In the genomic region with DNA sequence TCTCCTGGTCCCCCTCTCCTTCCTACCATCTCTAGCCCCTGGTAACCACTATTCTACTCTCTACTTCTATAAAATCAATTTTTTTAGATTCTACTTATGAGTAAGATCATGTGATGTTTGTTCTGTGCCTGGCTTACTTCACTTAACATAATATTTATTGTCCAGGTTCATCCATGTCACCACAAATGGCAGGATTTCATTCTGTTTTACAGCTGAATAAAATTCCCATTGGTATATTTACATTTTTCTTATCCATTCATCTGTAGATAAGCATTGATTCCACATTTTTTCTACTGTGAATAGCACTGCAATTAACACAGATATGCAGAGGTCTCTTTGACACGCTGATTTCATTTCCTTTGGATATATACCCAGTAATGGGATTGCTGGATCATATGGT, we compare ENCODE assay signal across 27 cellular contexts. TPM values are rescaled to one million over a fixed set of nuclear protein-coding genes. Genes with fewer than 3 reads are reported as not detected.
DNase-seq lines count a peak whose midpoint lies in the region; ATAC-seq and TF ChIP-seq lines count a peak whose summit lies in the region.
"Had no signal": no experiment of that assay in that cellular context is flagged by ENCODE, and none has a peak within 500 bp of the region (broad histone marks: within the 10 kb centered on the region; RNA-seq: fewer than 3 reads in every experiment).

No MANE protein-coding gene starts in this region.

- H3K4me1 Mint-ChIP-seq in activated T-cell treated with anti-CD3 and anti-CD28 coated beads, Interleukin-2, amount 50 U/mL, for 72 hours (ENCODE audit: low read depth), result peaks cover 8% of the 10 kb centered on the region
- H3K4me1 Mint-ChIP-seq in activated T-helper 17 cell treated with anti-CD3 and anti-CD28 coated beads, Interleukin-2, amount 50 U/mL, for 72 hours, result no peaks in the 10 kb centered on the region

- no peaks in the 10 kb centered on the region for H3K27me3 ChIP-seq in MM.1S (replicated peaks; ENCODE audit: insufficient read depth, low read length)
- H3K27me3 ChIP-seq in H7 (ENCODE audit: control insufficient read depth, insufficient read depth, low read length), result no peaks in the 10 kb centered on the region

- DNase-seq in activated T-cell treated with anti-CD3 and anti-CD28 coated beads, Interleukin-2, amount 50 U/mL, for 72 hours, result no peak
- no peak for DNase-seq in activated T-cell treated with anti-CD3 and anti-CD28 coated beads for 4 hours
- DNase-seq in left lobe of liver (ENCODE audit: low spot score), result no peak
- no peak for DNase-seq in MM.1S
- no peak for DNase-seq in HCEC 1CT
- DNase-seq in H7, result no peak
- DNase-seq: 8988T; CD4-positive, CD25-positive, alpha-beta regulatory T cell; Kasumi-1; NCI-H1105 treated with DMSO at 0.1 percent for 48 hours; NCI-H146; NCI-H2029; NCI-H446; NCI-H524 treated with DMSO at 0.1 percent for 48 hours; NCI-H82; NK-92 treated with Interleukin-12 subunit alpha and Interleukin-12 subunit beta, amount 100 ng/mL, for 24 hours; Right ventricle myocardium superior; RPMI8226 had no signal

- TF ChIP-seq CTCF in MM.1S (IDR thresholded peaks at IDR 0.05; ENCODE audit: low read length), result no peak

- H2AFZ ChIP-seq in MM.1S (ENCODE audit: low read length), result no peak overlapping the region

- peak overlapping the region; percentile 11 for H3K27ac Mint-ChIP-seq in activated T-cell treated with anti-CD3 and anti-CD28 coated beads, Interleukin-2, amount 50 U/mL, for 72 hours
- peak overlapping the region; percentile 54 for H3K27ac Mint-ChIP-seq in activated T-helper 17 cell treated with anti-CD3 and anti-CD28 coated beads, Interleukin-2, amount 50 U/mL, for 72 hours
- H3K27ac Mint-ChIP-seq: CD4-positive, CD25-positive, alpha-beta regulatory T cell had no signal

- H3K9ac ChIP-seq in MM.1S (ENCODE audit: low read length), result no peak overlapping the region

- peaks cover 0 to 5% of the 10 kb centered on the region in 2 donors for H3K36me3 Mint-ChIP-seq in activated T-cell treated with anti-CD3 and anti-CD28 coated beads, Interleukin-2, amount 50 U/mL, for 72 hours (ENCODE audit: insufficient read depth in 2 of 2)
- H3K36me3 Mint-ChIP-seq in activated T-helper 17 cell treated with anti-CD3 and anti-CD28 coated beads, Interleukin-2, amount 50 U/mL, for 72 hours (ENCODE audit: low read depth), result peaks cover 19% of the 10 kb centered on the region

- H3F3A ChIP-seq in MM.1S (ENCODE audit: insufficient read depth, low read length), result no peaks in the 10 kb centered on the region

- H3K27ac ChIP-seq in MM.1S (ENCODE audit: low read length), result no peak overlapping the region

- H3K4me3 Mint-ChIP-seq in activated T-cell treated with anti-CD3 and anti-CD28 coated beads, Interleukin-2, amount 50 U/mL, for 72 hours, result no peak overlapping the region
- H3K4me3 Mint-ChIP-seq in activated T-helper 17 cell treated with anti-CD3 and anti-CD28 coated beads, Interleukin-2, amount 50 U/mL, for 72 hours, result no peak overlapping the region
- H3K4me3 Mint-ChIP-seq: CD4-positive, CD25-positive, alpha-beta regulatory T cell had no signal

- peaks cover 44% of the 10 kb centered on the region for H3K79me2 ChIP-seq in MM.1S (ENCODE audit: low read length)

- ATAC-seq in activated T-cell treated with anti-CD3 and anti-CD28 coated beads, Interleukin-2, amount 50 U/mL, for 72 hours (replicated peaks in 1 of 2), result no peak
- no peak for ATAC-seq in activated T-helper 17 cell treated with anti-CD3 and anti-CD28 coated beads, Interleukin-2, amount 50 U/mL, for 72 hours (replicated peaks)
- ATAC-seq in left lobe of liver, result peak; percentile 19
- ATAC-seq in GM19463 (IDR thresholded peaks at IDR 0.05; ENCODE audit: unreplicated experiment), result no peak
- ATAC-seq: GM12878, HepG2, K562 had no signal

- no peaks in the 10 kb centered on the region for H3K27me3 Mint-ChIP-seq in activated T-cell treated with anti-CD3 and anti-CD28 coated beads, Interleukin-2, amount 50 U/mL, for 72 hours (ENCODE audit: low read depth)
- H3K27me3 Mint-ChIP-seq in activated T-helper 17 cell treated with anti-CD3 and anti-CD28 coated beads, Interleukin-2, amount 50 U/mL, for 72 hours, result no peaks in the 10 kb centered on the region
- H3K27me3 Mint-ChIP-seq: CD4-positive, CD25-positive, alpha-beta regulatory T cell had no signal

- no peak overlapping the region for H3K4me2 ChIP-seq in MM.1S (ENCODE audit: low read depth, low read length)

- no peaks in the 10 kb centered on the region for H3K4me1 ChIP-seq in MM.1S (ENCODE audit: low read length)

- H4K20me1 ChIP-seq in MM.1S (ENCODE audit: insufficient read depth, low read length), result 0 out of 2 replicates have a peak, but pooled peaks cover 3% of the 10 kb centered on the region

- H3K4me3 ChIP-seq in MM.1S (ENCODE audit: low read length) (no peak overlapping the region), H7 (ENCODE audit: insufficient read depth, low read depth, low read length) (no peak overlapping the region)
- H3K4me3 ChIP-seq: GM12878, K562 had no signal

- no peaks in the 10 kb centered on the region for H3K9me3 ChIP-seq in MM.1S (replicated peaks; ENCODE audit: insufficient read depth, low read length)

- H3K9me3 Mint-ChIP-seq in activated T-cell treated with anti-CD3 and anti-CD28 coated beads, Interleukin-2, amount 50 U/mL, for 72 hours, result no peaks in the 10 kb centered on the region
- H3K9me3 Mint-ChIP-seq in activated T-helper 17 cell treated with anti-CD3 and anti-CD28 coated beads, Interleukin-2, amount 50 U/mL, for 72 hours, result no peaks in the 10 kb centered on the region
- H3K9me3 Mint-ChIP-seq: CD4-positive, CD25-positive, alpha-beta regulatory T cell had no signal

- H3K36me3 ChIP-seq in MM.1S (replicated peaks; ENCODE audit: insufficient read depth, low read length) (no peaks in the 10 kb centered on the region), H7 (replicated peaks; ENCODE audit: control insufficient read depth, insufficient read depth, low read length) (no peaks in the 10 kb centered on the region; the same call in 1 of the 2 replicates)

- H3K9me2 ChIP-seq in MM.1S (replicated peaks; ENCODE audit: insufficient read depth, low read length), result no peaks in the 10 kb centered on the region

RNA-seq across cellular contexts. Expression of gene SLC25A17, which starts 15.9 kb away (rescaled TPM):
- total RNA-seq in activated T-cell treated with anti-CD3 and anti-CD28 coated beads, Interleukin-2, amount 50 U/mL, for 72 hours, result 10 to 100 TPM; 18.8 to 20.0 TPM
- 10 to 100 TPM; 19.4 to 40.9 TPM for total RNA-seq in activated T-helper 17 cell treated with anti-CD3 and anti-CD28 coated beads, Interleukin-2, amount 50 U/mL, for 72 hours
- 13.6 TPM for total RNA-seq in left lobe of liver
- total RNA-seq in H7 (2014; rRNA removed; shearing (Covaris generic)), result 35.0 and 37.8 TPM in 2 replicates

RNA-seq across cellular contexts. Expression of gene ST13, which starts 53.1 kb away (rescaled TPM):
- 100 to 1,000 TPM; 194 to 217 TPM for total RNA-seq in activated T-cell treated with anti-CD3 and anti-CD28 coated beads, Interleukin-2, amount 50 U/mL, for 72 hours
- 100 to 1,000 TPM; 224 to 229 TPM for total RNA-seq in activated T-helper 17 cell treated with anti-CD3 and anti-CD28 coated beads, Interleukin-2, amount 50 U/mL, for 72 hours
- total RNA-seq in left lobe of liver, result 128 TPM
- total RNA-seq in H7 (2014; rRNA removed; shearing (Covaris generic)), result 179 and 222 TPM in 2 replicates

RNA-seq across cellular contexts. Expression of gene XPNPEP3, which starts 53.7 kb away (rescaled TPM):
- total RNA-seq in activated T-cell treated with anti-CD3 and anti-CD28 coated beads, Interleukin-2, amount 50 U/mL, for 72 hours, result 10 to 100 TPM; 19.5 to 22.5 TPM
- 10 to 100 TPM; 11.9 to 15.7 TPM for total RNA-seq in activated T-helper 17 cell treated with anti-CD3 and anti-CD28 coated beads, Interleukin-2, amount 50 U/mL, for 72 hours
- total RNA-seq in left lobe of liver, result 22.0 TPM
- 10.1 and 12.6 TPM in 2 replicates for total RNA-seq in H7 (2014; rRNA removed; shearing (Covaris generic))

RNA-seq across cellular contexts. Expression of gene DNAJB7, which starts 58.6 kb away (rescaled TPM):
- not detected for total RNA-seq in activated T-cell treated with anti-CD3 and anti-CD28 coated beads, Interleukin-2, amount 50 U/mL, for 72 hours
- total RNA-seq in activated T-helper 17 cell treated with anti-CD3 and anti-CD28 coated beads, Interleukin-2, amount 50 U/mL, for 72 hours, result not detected
- total RNA-seq in left lobe of liver, result not detected
- total RNA-seq in H7 (2014; rRNA removed; shearing (Covaris generic)), result not detected in 2 replicates
- total RNA-seq: CD4-positive, CD25-positive, alpha-beta regulatory T cell; GM12878; H4; HepG2; HT1080; K562; MCF 10A; Right ventricle myocardium superior; SK-MEL-5 had no signal
